ENCODE assay signal across 12 cellular contexts in the genomic region with DNA sequence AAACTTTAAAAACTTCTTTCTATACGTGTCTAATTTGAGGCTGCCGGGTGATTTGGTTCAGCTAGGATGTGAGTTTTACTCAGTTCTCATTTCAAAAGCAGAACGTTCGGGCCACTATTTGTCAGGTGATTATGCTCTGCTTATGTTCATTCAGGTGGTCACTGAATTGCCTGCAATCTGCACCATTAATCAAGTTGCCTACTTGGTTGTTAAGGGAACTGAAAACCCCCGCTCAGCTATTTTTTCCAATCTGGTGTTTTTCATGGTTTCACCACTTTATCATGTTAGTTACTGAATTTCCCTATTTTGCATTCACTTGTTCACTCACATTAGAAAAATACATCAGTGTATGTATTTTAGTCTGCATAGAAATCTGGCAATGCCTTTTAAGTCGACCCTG.
A peak's percentile ranks its signal among the peaks of the same experiment; 100 is the strongest.
DNase-seq lines count a peak whose midpoint lies in the region; ATAC-seq and TF ChIP-seq lines count a peak whose summit lies in the region.
"Had no signal": no experiment of that assay in that cellular context is flagged by ENCODE, and none has a peak within 500 bp of the region (broad histone marks: within the 10 kb centered on the region; RNA-seq: fewer than 3 reads in every experiment).

No MANE protein-coding gene starts in this region.

- H3K4me1 Mint-ChIP-seq in T-helper 17 cell = no peaks in the 10 kb centered on the region

- ATAC-seq in GM18517 (IDR thresholded peaks at IDR 0.05; ENCODE audit: unreplicated experiment) (peak; percentile 99), GM21515 (IDR thresholded peaks at IDR 0.05; ENCODE audit: unreplicated experiment) (peak; percentile 98), HG03103 (IDR thresholded peaks at IDR 0.05; ENCODE audit: low read depth, unreplicated experiment) (peak; percentile 97), T-helper 17 cell (peak; percentile 55), gastrocnemius medialis (no peak)
- ATAC-seq: WTC11 had no signal

- in situ Hi-C loops in gastrocnemius medialis (cut with MboI; ENCODE audit: low sequenced_read_pairs in 4 of 4) = no loop called here

- H3K27me3 Mint-ChIP-seq in T-helper 17 cell = no peaks in the 10 kb centered on the region
- H3K27me3 Mint-ChIP-seq: activated naive CD8-positive, alpha-beta T cell had no signal

- H3K36me3 ChIP-seq in gastrocnemius medialis = no peaks in the 10 kb centered on the region
- H3K36me3 ChIP-seq: tibial nerve had no signal

- H3K27ac Mint-ChIP-seq in T-helper 17 cell = no peak overlapping the region
- H3K27ac Mint-ChIP-seq: activated naive CD8-positive, alpha-beta T cell had no signal

- TF ChIP-seq CTCF in gastrocnemius medialis (IDR thresholded peaks at IDR 0.05 in 4 of 5, conservative IDR thresholded peaks at IDR 0.05 in 1 of 5) = no peak

- H3K27me3 ChIP-seq in gastrocnemius medialis = no peaks in the 10 kb centered on the region
- H3K27me3 ChIP-seq: tibial nerve had no signal

- no peaks in the 10 kb centered on the region for H3K36me3 Mint-ChIP-seq in T-helper 17 cell (ENCODE audit: low read depth)
- H3K36me3 Mint-ChIP-seq: activated naive CD8-positive, alpha-beta T cell; WTC11 had no signal

- no peaks in the 10 kb centered on the region for H3K4me1 ChIP-seq in gastrocnemius medialis

- H3K4me3 Mint-ChIP-seq in T-helper 17 cell = no peak overlapping the region
- H3K4me3 Mint-ChIP-seq: activated naive CD8-positive, alpha-beta T cell; WTC11 had no signal

- no peak overlapping the region for H3K4me3 ChIP-seq in gastrocnemius medialis
- H3K4me3 ChIP-seq: tibial nerve had no signal

- DNase-seq in T-helper 17 cell (no peak), NCI-H2227 treated with DMSO at 0.1 percent for 48 hours (lab: John Stamatoyannopoulos, UW) (no peak), cortex of kidney (lab: John Stamatoyannopoulos, UW) (no peak), NCI-H82 treated with DMSO at 0.1 percent for 48 hours (lab: John Stamatoyannopoulos, UW; ENCODE audit: unreplicated experiment) (no peak), gastrocnemius medialis (no peak)
- DNase-seq: stimulated activated CD4-positive, alpha-beta T cell treated with anti-CD3 and anti-CD28 coated beads, Interleukin-2, amount 100 ng/mL, for 48 hours had no signal

- TF ChIP-seq POLR2A in gastrocnemius medialis (IDR thresholded peaks at IDR 0.05) = no peak

- intact Hi-C loops in gastrocnemius medialis (cut with DNase I; ENCODE audit: low total_unique reads) = no loop called here

- H3K27ac ChIP-seq in gastrocnemius medialis = no peak overlapping the region
- H3K27ac ChIP-seq: tibial nerve had no signal

- H3K9me3 ChIP-seq in T-helper 17 cell (ENCODE audit: control insufficient read depth, low read length, poor library complexity, severe bottlenecking) = no peaks in the 10 kb centered on the region
- no peaks in the 10 kb centered on the region for H3K9me3 ChIP-seq in gastrocnemius medialis
- H3K9me3 ChIP-seq: tibial nerve had no signal

Comparison
In these comparisons a context has a peak if more than half of its experiments do, and no peak if none do; other contexts are left out.
1. ATAC-seq: peak in GM18517 (single experiment), GM21515 (single experiment), HG03103 (single experiment) and T-helper 17 cell (single experiment); none in gastrocnemius medialis (0 of 2).